ENCODE assay signal across 10 cellular contexts in genomic region chr22:17095538-17095937, GRCh38. TPM values are rescaled to one million over a fixed set of nuclear protein-coding genes. Genes with fewer than 3 reads are reported as not detected.
DNase-seq lines count a peak whose midpoint lies in the region; ATAC-seq and TF ChIP-seq lines count a peak whose summit lies in the region.
"Had no signal": no experiment of that assay in that cellular context is flagged by ENCODE, and none has a peak within 500 bp of the region (broad histone marks: within the 10 kb centered on the region; RNA-seq: fewer than 3 reads in every experiment).

No MANE protein-coding gene starts in this region.

- H2BK120ac ChIP-seq in H9 (ENCODE audit: low read depth, low read length, poor library complexity, severe bottlenecking), result no peak overlapping the region

- H3K4me1 Mint-ChIP-seq in CD4-positive, alpha-beta T cell (ENCODE audit: low read depth), result peaks cover 96% of the 10 kb centered on the region
- H3K4me1 Mint-ChIP-seq in H9, result peaks cover 15 to 19% of the 10 kb centered on the region in 2 experiments
- peaks cover 88% of the 10 kb centered on the region for H3K4me1 Mint-ChIP-seq in activated CD4-positive, alpha-beta T cell treated with anti-CD3 and anti-CD28 coated beads, Interleukin-2, amount 10 ng/mL, durations not matched to agents 7 days and 5 days

- H3K79me2 ChIP-seq in H9 (ENCODE audit: insufficient read depth, low read length), result no peaks in the 10 kb centered on the region

- H2AK5ac ChIP-seq in H9 (ENCODE audit: insufficient read length, low read length), result no peak overlapping the region

- no peaks in the 10 kb centered on the region for H3K27me3 Mint-ChIP-seq in CD4-positive, alpha-beta T cell
- H3K27me3 Mint-ChIP-seq in H9 (ENCODE audit: low read depth), result no peaks in the 10 kb centered on the region
- H3K27me3 Mint-ChIP-seq in activated CD4-positive, alpha-beta T cell treated with anti-CD3 and anti-CD28 coated beads, Interleukin-2, amount 10 ng/mL, durations not matched to agents 7 days and 5 days, result no peaks in the 10 kb centered on the region

- no peak overlapping the region for H3K14ac ChIP-seq in H9 (ENCODE audit: insufficient read depth, low read length)

- no peaks in the 10 kb centered on the region for H3K27me3 ChIP-seq in CD4-positive, alpha-beta T cell (ENCODE audit: control insufficient read depth, insufficient read depth, low read length)
- H3K27me3 ChIP-seq in H9 (ENCODE audit: insufficient read depth, low read length), result no peaks in the 10 kb centered on the region

- H2AFZ ChIP-seq in H9 (ENCODE audit: low read length), result no peak overlapping the region

- H3K23me2 ChIP-seq in H9 (ENCODE audit: insufficient read length, low read depth, low read length, poor library complexity, severe bottlenecking), result no peaks in the 10 kb centered on the region

- H3K36me3 Mint-ChIP-seq in CD4-positive, alpha-beta T cell (ENCODE audit: low read depth), result peaks cover 86% of the 10 kb centered on the region
- H3K36me3 Mint-ChIP-seq in H9 (ENCODE audit: insufficient read depth in 1 of 3, low read depth in 3 of 3), result peaks cover 0 to 19% (median 0%) of the 10 kb centered on the region in 3 experiments; a peak in 3 of 7 replicates
- peaks cover 74% of the 10 kb centered on the region for H3K36me3 Mint-ChIP-seq in activated CD4-positive, alpha-beta T cell treated with anti-CD3 and anti-CD28 coated beads, Interleukin-2, amount 10 ng/mL, durations not matched to agents 7 days and 5 days (ENCODE audit: low read depth)

- H3K79me1 ChIP-seq in H9 (ENCODE audit: insufficient read depth, low read depth, low read length, poor library complexity, severe bottlenecking), result peaks cover 5% of the 10 kb centered on the region

- DNase-seq in CD4-positive, alpha-beta T cell, result peak in 1 of 10 experiments; percentile 26
- DNase-seq in H9 (no peak), left lobe of liver (ENCODE audit: low spot score) (peak; percentile 35), UCSD-AML1 (lab: John Stamatoyannopoulos, UW; ENCODE audit: unreplicated experiment) (no peak)
- DNase-seq in activated CD4-positive, alpha-beta T cell treated with anti-CD3 and anti-CD28 coated beads, Interleukin-2, amount 10 ng/mL, durations not matched to agents 7 days and 5 days, result no peak
- DNase-seq: caudate nucleus, NCI-H1105, occipital lobe had no signal

- no peak overlapping the region for H3K4ac ChIP-seq in H9 (ENCODE audit: low read depth, low read length)

- no peak overlapping the region for H3K27ac ChIP-seq in CD4-positive, alpha-beta T cell (ENCODE audit: low read depth, low read length)
- no peak overlapping the region for H3K27ac ChIP-seq in H9 (ENCODE audit: insufficient read length, low read depth, low read length)
- H3K27ac ChIP-seq in VCaP, result no peak overlapping the region

- H3K27ac Mint-ChIP-seq in CD4-positive, alpha-beta T cell, result peak overlapping the region; percentile 77
- H3K27ac Mint-ChIP-seq in H9, result no peak overlapping the region
- no peak overlapping the region for H3K27ac Mint-ChIP-seq in activated CD4-positive, alpha-beta T cell treated with anti-CD3 and anti-CD28 coated beads, Interleukin-2, amount 10 ng/mL, durations not matched to agents 7 days and 5 days

- WGBS in H9 (ENCODE audit: extremely low coverage, insufficient read length, low lambda C conversion rate), result no CpG with 5 or more reads among the region's 6 CpGs

- no peak overlapping the region for H3K4me3 Mint-ChIP-seq in CD4-positive, alpha-beta T cell
- H3K4me3 Mint-ChIP-seq in H9, result no peak overlapping the region
- no peak overlapping the region for H3K4me3 Mint-ChIP-seq in activated CD4-positive, alpha-beta T cell treated with anti-CD3 and anti-CD28 coated beads, Interleukin-2, amount 10 ng/mL, durations not matched to agents 7 days and 5 days

- no peak overlapping the region for H3K9ac ChIP-seq in H9 (ENCODE audit: extremely low read depth, insufficient read length, low read length)

- no peaks in the 10 kb centered on the region for H3K9me3 ChIP-seq in CD4-positive, alpha-beta T cell (ENCODE audit: control insufficient read depth, low read length)
- no peaks in the 10 kb centered on the region for H3K9me3 ChIP-seq in H9 (ENCODE audit: control insufficient read depth, low read depth, low read length)

- no peak overlapping the region for H3K56ac ChIP-seq in H9 (ENCODE audit: insufficient read length, low read depth, low read length)

- no peak overlapping the region for H3K4me2 ChIP-seq in H9 (ENCODE audit: insufficient read depth, insufficient read length, low read length)

- no peaks in the 10 kb centered on the region for H3K9me3 Mint-ChIP-seq in CD4-positive, alpha-beta T cell
- H3K9me3 Mint-ChIP-seq in H9, result no peaks in the 10 kb centered on the region
- no peaks in the 10 kb centered on the region for H3K9me3 Mint-ChIP-seq in activated CD4-positive, alpha-beta T cell treated with anti-CD3 and anti-CD28 coated beads, Interleukin-2, amount 10 ng/mL, durations not matched to agents 7 days and 5 days

- no peak overlapping the region for H3T11ph ChIP-seq in H9 (ENCODE audit: low read length)

- no peak overlapping the region for H2BK20ac ChIP-seq in H9 (ENCODE audit: low read depth, low read length, poor library complexity, severe bottlenecking)

- H3K18ac ChIP-seq in H9 (ENCODE audit: insufficient read length, low read depth, low read length), result no peak overlapping the region

- no peak overlapping the region for H4K8ac ChIP-seq in H9 (replicated peaks; ENCODE audit: insufficient read length, low read depth, low read length)

- no peak overlapping the region for H2BK15ac ChIP-seq in H9 (ENCODE audit: low read depth, low read length)

- H3K23ac ChIP-seq in H9 (ENCODE audit: insufficient read length, low read depth, low read length), result no peak overlapping the region

- POLR2A ChIA-PET in CD4-positive, alpha-beta T cell (lab: Charles Lee), result interaction anchor here (1.6 to 1.8 kb wide), 2 partner anchors 10 to 12 kb away, joined by 6 to 9 read pairs; no protein-coding TSS in a partner anchor
- POLR2A ChIA-PET in activated CD4-positive, alpha-beta T cell treated with anti-CD3 and anti-CD28 coated beads, Interleukin-2, amount 10 ng/mL, durations not matched to agents 7 days and 5 days (lab: Charles Lee), result no interaction called here

- CTCF ChIA-PET in CD4-positive, alpha-beta T cell (lab: Charles Lee), result interaction anchor here (2.1 kb wide), 1 partner anchor 21 kb away, joined by 6 read pairs; no protein-coding TSS in a partner anchor
- CTCF ChIA-PET in activated CD4-positive, alpha-beta T cell treated with anti-CD3 and anti-CD28 coated beads, Interleukin-2, amount 10 ng/mL, durations not matched to agents 7 days and 5 days (lab: Charles Lee), result interaction anchor here (1.0 to 2.5 kb wide), 4 partner anchors 10 to 76 kb away, joined by 3 to 11 read pairs (median 4); no protein-coding TSS in a partner anchor

- intact Hi-C loops in CD4-positive, alpha-beta T cell (cut with DNase I, micrococcal nuclease), result no loop called here

- H4K20me1 ChIP-seq in H9 (ENCODE audit: control insufficient read depth, insufficient read depth, insufficient read length), result no peaks in the 10 kb centered on the region

- no peak for TF ChIP-seq CTCF in CD4-positive, alpha-beta T cell (IDR thresholded peaks at IDR 0.05)
- TF ChIP-seq CTCF in H9 (conservative IDR thresholded peaks at IDR 0.05), result peak; percentile 78
- peak; percentile 49 for TF ChIP-seq CTCF in VCaP (conservative IDR thresholded peaks at IDR 0.05)

- H3K4me1 ChIP-seq in H9 (ENCODE audit: insufficient read depth, low read length), result no peaks in the 10 kb centered on the region

- H2BK12ac ChIP-seq in H9 (ENCODE audit: insufficient read length, low read depth, low read length), result no peak overlapping the region

- no peak for ATAC-seq in CD4-positive, alpha-beta T cell (ENCODE audit: poor library complexity)
- ATAC-seq in left lobe of liver (no peak), GM21576 (IDR thresholded peaks at IDR 0.05; ENCODE audit: unreplicated experiment) (no peak)

- no peak overlapping the region for H4K91ac ChIP-seq in H9 (ENCODE audit: insufficient read length, low read depth, low read length)

- H2BK5ac ChIP-seq in H9 (ENCODE audit: insufficient read length, low read length), result no peak overlapping the region

- H4K5ac ChIP-seq in H9 (ENCODE audit: insufficient read length, low read depth, low read length), result no peak overlapping the region

RNA-seq across cellular contexts. Expression of gene IL17RA, which starts 10.7 kb away (rescaled TPM):
- 10 to 100 TPM; 23.2 to 24.3 TPM for total RNA-seq in CD4-positive, alpha-beta T cell
- total RNA-seq in H9 (2021) (8.7 and 12.4 TPM in 2 replicates), left lobe of liver (11.1 TPM)
- total RNA-seq in activated CD4-positive, alpha-beta T cell treated with anti-CD3 and anti-CD28 coated beads, Interleukin-2, amount 10 ng/mL, durations not matched to agents 7 days and 5 days, result 10 to 100 TPM; 53.6 to 55.9 TPM

RNA-seq across cellular contexts. Expression of gene TMEM121B, which starts 25.6 kb away (rescaled TPM):
- under 1 TPM; 0.05 to 0.08 TPM for total RNA-seq in CD4-positive, alpha-beta T cell
- total RNA-seq in H9 (2021) (8.1 and 8.7 TPM in 2 replicates), left lobe of liver (0.10 TPM)
- total RNA-seq in activated CD4-positive, alpha-beta T cell treated with anti-CD3 and anti-CD28 coated beads, Interleukin-2, amount 10 ng/mL, durations not matched to agents 7 days and 5 days, result under 1 TPM; 0.05 to 0.06 TPM
